Comparison of ENCODE assay signal across 9 cellular contexts in the genomic region with DNA sequence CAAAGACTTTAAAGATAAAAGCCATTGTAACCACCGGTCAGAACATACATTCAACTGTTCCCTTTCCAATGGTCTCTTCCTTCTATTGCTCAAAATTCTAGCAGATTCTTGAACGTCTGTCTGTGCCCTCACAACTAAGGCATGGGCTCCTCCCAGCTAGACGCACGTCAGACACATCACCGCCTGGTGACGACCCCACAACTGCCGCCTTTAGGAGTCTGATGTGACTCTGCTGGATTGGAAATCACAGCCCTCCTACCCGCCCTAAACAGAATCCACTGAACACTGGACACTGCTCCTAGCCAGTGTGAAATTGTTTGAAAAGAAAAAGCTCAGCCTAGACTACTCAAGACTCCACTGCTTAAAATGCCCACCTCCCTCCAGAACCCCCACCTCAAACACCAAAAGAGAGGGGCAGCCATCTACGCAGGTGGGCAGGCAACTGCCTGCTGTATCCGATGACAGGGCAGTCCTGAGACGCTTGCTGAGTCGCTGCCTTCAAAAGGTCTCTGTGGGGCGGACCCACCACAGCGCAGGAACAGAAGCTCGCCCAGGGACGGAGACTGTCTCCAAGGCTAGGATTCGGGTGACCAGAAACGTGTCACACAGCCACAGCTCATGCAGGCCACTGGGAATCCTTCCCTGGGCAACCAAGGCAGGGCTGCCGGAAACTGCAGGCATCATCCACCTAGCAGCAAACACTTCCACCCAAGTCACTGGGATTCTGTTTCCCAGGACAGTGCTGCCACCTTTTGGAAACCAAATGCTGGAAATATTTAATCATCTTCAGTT. TPM values are rescaled to one million over a fixed set of nuclear protein-coding genes. Genes with fewer than 3 reads are reported as not detected.
DNase-seq lines count a peak whose midpoint lies in the region; ATAC-seq and TF ChIP-seq lines count a peak whose summit lies in the region.
"Had no signal": no experiment of that assay in that cellular context is flagged by ENCODE, and none has a peak within 500 bp of the region (broad histone marks: within the 10 kb centered on the region; RNA-seq: fewer than 3 reads in every experiment).

No MANE protein-coding gene starts in this region.

- whole genome bisulfite sequencing in hepatocyte (ENCODE audit: low lambda C conversion rate, missing lambda C conversion rate), result 83% methylated on average over 19 of the region's 19 CpGs
- WGBS in suprapubic skin, result 90% methylated on average over 11 of the region's 19 CpGs

- intact Hi-C loops in MCF 10A (cut with micrococcal nuclease), result loop anchor here (1.0 to 5.0 kb wide), 3 partner anchors 146 to 1152 kb away; no protein-coding TSS in a partner anchor
- intact Hi-C loops in breast epithelium (cut with DNase I; ENCODE audit: low total_unique reads), result no loop called here
- intact Hi-C loops in vagina (cut with DNase I), result no loop called here

- ATAC-seq in HG03139 (IDR thresholded peaks at IDR 0.05; ENCODE audit: unreplicated experiment), result no peak
- ATAC-seq in HG02938 (IDR thresholded peaks at IDR 0.05; ENCODE audit: unreplicated experiment), result no peak

- H3K36me3 ChIP-seq in breast epithelium, result no peaks in the 10 kb centered on the region
- H3K36me3 ChIP-seq in hepatocyte (replicated peaks; ENCODE audit: insufficient read depth, low read depth), result no peaks in the 10 kb centered on the region
- no peaks in the 10 kb centered on the region for H3K36me3 ChIP-seq in vagina
- no peaks in the 10 kb centered on the region for H3K36me3 ChIP-seq in suprapubic skin

- peaks cover 30% of the 10 kb centered on the region for H3K4me1 Mint-ChIP-seq in MCF 10A (ENCODE audit: insufficient read depth, unreplicated experiment)

- no peak overlapping the region for H3K27ac ChIP-seq in breast epithelium
- H3K27ac ChIP-seq in hepatocyte, result no peak overlapping the region
- no peak overlapping the region for H3K27ac ChIP-seq in vagina
- no peak overlapping the region for H3K27ac ChIP-seq in suprapubic skin

- TF ChIP-seq CTCF in MCF 10A (IDR thresholded peaks at IDR 0.05; ENCODE audit: unreplicated experiment), result no peak
- TF ChIP-seq CTCF in breast epithelium (IDR thresholded peaks at IDR 0.05), result no peak
- peak; percentile 51 for TF ChIP-seq CTCF in hepatocyte (IDR thresholded peaks at IDR 0.05; ENCODE audit: poor library complexity)
- TF ChIP-seq CTCF in vagina (IDR thresholded peaks at IDR 0.05), result no peak
- no peak for TF ChIP-seq CTCF in suprapubic skin (IDR thresholded peaks at IDR 0.05)

- CTCF ChIA-PET in MCF 10A (lab: Yijun Ruan, JAX), result interaction anchor here (0.5 to 4.2 kb wide), 34 partner anchors 8 to 1221 kb away, joined by 3 to 23 read pairs (median 4); no protein-coding TSS in a partner anchor

- H3K27me3 ChIP-seq in breast epithelium (no peaks in the 10 kb centered on the region), hepatocyte (no peaks in the 10 kb centered on the region), vagina (no peaks in the 10 kb centered on the region), suprapubic skin (no peaks in the 10 kb centered on the region)

- no peaks in the 10 kb centered on the region for H3K79me2 ChIP-seq in hepatocyte

- H4K20me1 ChIP-seq in hepatocyte (ENCODE audit: insufficient read depth, poor library complexity, severe bottlenecking), result no peaks in the 10 kb centered on the region

- DNase-seq in MCF 10A (ENCODE audit: unreplicated experiment), result peak; percentile 44
- DNase-seq in breast epithelium (ENCODE audit: low spot score in 2 of 2), result no peak
- peak; percentile 37 for DNase-seq in SW480 (ENCODE audit: low spot score)
- peak; percentile 52 for DNase-seq in hepatocyte (ENCODE audit: low spot score)
- peak; percentile 74 to 77 for DNase-seq in vagina (ENCODE audit: extremely low spot score in 2 of 2)
- DNase-seq in suprapubic skin (ENCODE audit: low spot score in 2 of 2), result no peak
- DNase-seq: glutamatergic neuron had no signal

- no peak for TF ChIP-seq POLR2A in breast epithelium (IDR thresholded peaks at IDR 0.05)
- TF ChIP-seq POLR2A in vagina (IDR thresholded peaks at IDR 0.05), result no peak
- no peak for TF ChIP-seq POLR2A in suprapubic skin (IDR thresholded peaks at IDR 0.05)

- TF ChIP-seq EP300 in suprapubic skin (IDR thresholded peaks at IDR 0.05), result no peak

- H3K4me3 ChIP-seq in breast epithelium (no peak overlapping the region), hepatocyte (no peak overlapping the region), vagina (no peak overlapping the region), suprapubic skin (no peak overlapping the region)

- peak overlapping the region; percentile 10 for H3K27ac Mint-ChIP-seq in MCF 10A (ENCODE audit: low read depth, unreplicated experiment)

- peaks cover 6% of the 10 kb centered on the region for H3K36me3 Mint-ChIP-seq in MCF 10A (ENCODE audit: insufficient read depth, unreplicated experiment)

- H3K9me3 ChIP-seq in breast epithelium (no peaks in the 10 kb centered on the region), hepatocyte (ENCODE audit: low read depth) (no peaks in the 10 kb centered on the region), vagina (no peaks in the 10 kb centered on the region), suprapubic skin (no peaks in the 10 kb centered on the region)

- H3K9me3 Mint-ChIP-seq in MCF 10A (ENCODE audit: unreplicated experiment), result no peaks in the 10 kb centered on the region

- H3K4me1 ChIP-seq in breast epithelium (no peaks in the 10 kb centered on the region), hepatocyte (ENCODE audit: insufficient read depth) (no peaks in the 10 kb centered on the region), vagina (no peaks in the 10 kb centered on the region), suprapubic skin (no peaks in the 10 kb centered on the region)

- no TSS peak for BruUV-seq in MCF 10A (replicated peaks; lab: Mats Ljungman, UMichigan)

- no peaks in the 10 kb centered on the region for H3K27me3 Mint-ChIP-seq in MCF 10A (ENCODE audit: insufficient read depth, unreplicated experiment)

- POLR2A ChIA-PET in MCF 10A (lab: Yijun Ruan, JAX), result interaction anchor here (0.5 to 2.4 kb wide), 14 partner anchors 10 to 149 kb away, joined by 3 to 16 read pairs (median 4); partner anchors contain the start of genes GSDME and PALS2

- no peaks in the 10 kb centered on the region for H3K9me2 ChIP-seq in hepatocyte (replicated peaks; ENCODE audit: insufficient read depth)

- H3K4me3 Mint-ChIP-seq in MCF 10A (ENCODE audit: unreplicated experiment), result no peak overlapping the region

- H2AFZ ChIP-seq in hepatocyte, result no peak overlapping the region

- H3K4me2 ChIP-seq in hepatocyte, result no peak overlapping the region

RNA-seq across cellular contexts. Expression of gene GSDME, which starts 34.7 kb away (rescaled TPM):
- total RNA-seq in MCF 10A (2022), result 41.6 and 46.1 TPM in 2 replicates
- total RNA-seq in breast epithelium, result 10 to 100 TPM; 12.3 to 33.5 (median 15.1) TPM
- 33.9 and 35.1 TPM in 2 replicates for total RNA-seq in hepatocyte
- polyA plus RNA-seq in hepatocyte, result 48.1 and 48.6 TPM in 2 replicates
- total RNA-seq in vagina, result 11.0 TPM
- 1 to 10 TPM; 1.4 to 7.2 (median 2.5) TPM for total RNA-seq in suprapubic skin

Comparison
In these comparisons a context has a peak if more than half of its experiments do, and no peak if none do; other contexts are left out.
1. DNase-seq: peak in MCF 10A (single experiment), SW480 (single experiment), hepatocyte (single experiment) and vagina (2 of 2); none in breast epithelium (0 of 2) and suprapubic skin (0 of 2).